In genomic region chr3:34000301-34000700, GRCh38 we compare ENCODE assay signal across 25 cellular contexts.
"Had no signal": no experiment of that assay in that cellular context is flagged by ENCODE, and none has a peak within 500 bp of the region (broad histone marks: within the 10 kb centered on the region; RNA-seq: fewer than 3 reads in every experiment).

No MANE protein-coding gene starts in this region.

- H3K27me3 Mint-ChIP-seq: activated CD4-positive, alpha-beta memory T cell treated with anti-CD3 and anti-CD28 coated beads for 36 hours; activated naive CD4-positive, alpha-beta T cell treated with anti-CD3 and anti-CD28 coated beads, Interleukin-2, amount 50 U/mL, for 24 hours; activated naive CD8-positive, alpha-beta T cell treated with anti-CD3 and anti-CD28 coated beads, Interleukin-2, amount 50 U/mL, for 24 hours; activated T-cell treated with anti-CD3 and anti-CD28 coated beads, Interleukin-2, amount 50 U/mL, for 24 hours; dendritic cell treated with granulocyte-macrophage colony-stimulating factor and Interleukin-4, amounts not matched to agents 40 ng/mL and 50 ng/mL, for 4 days had no signal

- H3K36me3 Mint-ChIP-seq: activated CD4-positive, alpha-beta memory T cell treated with anti-CD3 and anti-CD28 coated beads for 36 hours; activated naive CD4-positive, alpha-beta T cell treated with anti-CD3 and anti-CD28 coated beads, Interleukin-2, amount 50 U/mL, for 24 hours; natural killer cell had no signal

- H3K27ac ChIP-seq: left lung, transverse colon, VCaP had no signal

- DNase-seq: activated CD4-positive, alpha-beta memory T cell treated with anti-CD3 and anti-CD28 coated beads for 36 hours; activated CD4-positive, alpha-beta T cell treated with anti-CD3 and anti-CD28 coated beads for 48 hours; activated CD8-positive, alpha-beta memory T cell treated with anti-CD3 and anti-CD28 coated beads, Interleukin-2, amount 50 U/mL, for 48 hours; activated naive CD8-positive, alpha-beta T cell treated with anti-CD3 and anti-CD28 coated beads, Interleukin-2, amount 50 U/mL, for 24 hours; activated T-cell treated with anti-CD3 and anti-CD28 coated beads, Interleukin-2, amount 50 U/mL, for 24 hours; amygdala; central memory CD4-positive, alpha-beta T cell; head of caudate nucleus; hypothalamus; immature natural killer cell; left lung; mesendoderm; natural killer cell; posterior cingulate gyrus; right cardiac atrium; stimulated activated CD4-positive, alpha-beta T cell treated with anti-CD3 and anti-CD28 coated beads, Interleukin-15, amount 100 ng/mL, for 24 hours; stimulated activated CD4-positive, alpha-beta T cell treated with anti-CD3 and anti-CD28 coated beads, Interleukin-2, amount 100 ng/mL, for 24 hours; stimulated activated naive CD4-positive, alpha-beta T cell treated with Interleukin-2 at 50 U/mL for 16 hours; T-helper 1 cell; transverse colon had no signal

- H3K4me3 Mint-ChIP-seq: activated CD4-positive, alpha-beta memory T cell treated with anti-CD3 and anti-CD28 coated beads for 36 hours; activated naive CD4-positive, alpha-beta T cell treated with anti-CD3 and anti-CD28 coated beads, Interleukin-2, amount 50 U/mL, for 24 hours; activated naive CD8-positive, alpha-beta T cell treated with anti-CD3 and anti-CD28 coated beads, Interleukin-2, amount 50 U/mL, for 24 hours; activated T-cell treated with anti-CD3 and anti-CD28 coated beads, Interleukin-2, amount 50 U/mL, for 24 hours; activated T-helper 17 cell treated with anti-CD3 and anti-CD28 coated beads, Interleukin-2, amount 50 U/mL, for 72 hours; dendritic cell treated with granulocyte-macrophage colony-stimulating factor and Interleukin-4, amounts not matched to agents 40 ng/mL and 50 ng/mL, for 4 days; immature natural killer cell; natural killer cell had no signal

- H3K4me1 ChIP-seq: left lung, transverse colon had no signal

- ATAC-seq: activated naive CD8-positive, alpha-beta T cell treated with anti-CD3 and anti-CD28 coated beads, Interleukin-2, amount 50 U/mL, for 24 hours; activated T-helper 17 cell treated with anti-CD3 and anti-CD28 coated beads, Interleukin-2, amount 50 U/mL, for 72 hours; left lung; natural killer cell; right cardiac atrium had no signal

- H3K9me3 Mint-ChIP-seq: activated naive CD4-positive, alpha-beta T cell treated with anti-CD3 and anti-CD28 coated beads, Interleukin-2, amount 50 U/mL, for 24 hours; activated T-cell treated with anti-CD3 and anti-CD28 coated beads, Interleukin-2, amount 50 U/mL, for 24 hours; activated T-helper 17 cell treated with anti-CD3 and anti-CD28 coated beads, Interleukin-2, amount 50 U/mL, for 72 hours had no signal

- H3K4me3 ChIP-seq: left lung, lung, transverse colon had no signal

- H3K4me1 Mint-ChIP-seq: activated naive CD4-positive, alpha-beta T cell treated with anti-CD3 and anti-CD28 coated beads, Interleukin-2, amount 50 U/mL, for 24 hours; activated T-helper 17 cell treated with anti-CD3 and anti-CD28 coated beads, Interleukin-2, amount 50 U/mL, for 72 hours; immature natural killer cell; natural killer cell had no signal

- H3K36me3 ChIP-seq: left lung, transverse colon had no signal
